In genomic region chr16:17768257-17768656, GRCh38 we compare ENCODE assay signal across 15 cellular contexts.
DNase-seq lines count a peak whose midpoint lies in the region; ATAC-seq and TF ChIP-seq lines count a peak whose summit lies in the region.
"Had no signal": no experiment of that assay in that cellular context is flagged by ENCODE, and none has a peak within 500 bp of the region (broad histone marks: within the 10 kb centered on the region; RNA-seq: fewer than 3 reads in every experiment).

No MANE protein-coding gene starts in this region.

- DNase-seq in EH (ENCODE audit: low read depth) (peak; percentile 95), RWPE2 (ENCODE audit: low spot score) (no peak), epithelial cell of prostate (ENCODE audit: low read depth, low spot score) (peak; percentile 34), WERI-Rb-1 (no peak), globus pallidus (ENCODE audit: low spot score) (no peak), NCI-H510A (lab: John Stamatoyannopoulos, UW) (no peak)
- DNase-seq in activated T-cell treated with anti-CD3 and anti-CD28 coated beads, Interleukin-2, amount 50 U/mL, for 48 hours, result no peak
- DNase-seq: BE2C; colonic mucosa; erythroblast; left lung; naive thymus-derived CD4-positive, alpha-beta T cell; NCI-H187 treated with DMSO at 0.1 percent for 48 hours; NCI-H510A treated with DMSO at 0.1 percent for 48 hours had no signal

- peaks cover 19% of the 10 kb centered on the region for H3K4me1 ChIP-seq in RWPE2 (ENCODE audit: insufficient read depth, poor library complexity, severe bottlenecking)
- H3K4me1 ChIP-seq: BE2C, colonic mucosa, left lung had no signal

- TF ChIP-seq CTCF in RWPE2 (IDR thresholded peaks at IDR 0.05; ENCODE audit: poor library complexity, severe bottlenecking), result no peak
- TF ChIP-seq CTCF in neural cell (IDR thresholded peaks at IDR 0.05; ENCODE audit: poor library complexity, severe bottlenecking), result no peak
- no peak for TF ChIP-seq CTCF in WERI-Rb-1 (IDR thresholded peaks at IDR 0.05; ENCODE audit: low read depth, low read length)

- no peak for TF ChIP-seq RAD21 in neural cell (conservative IDR thresholded peaks at IDR 0.05)

- H3K4me2 ChIP-seq in neural cell (ENCODE audit: low read length), result no peak overlapping the region

- H3K27ac ChIP-seq in RWPE2 (ENCODE audit: poor library complexity, severe bottlenecking) (peak overlapping the region; percentile 60), epithelial cell of prostate (peak overlapping the region; percentile 19), neural cell (ENCODE audit: low read length) (no peak overlapping the region), WERI-Rb-1 (no peak overlapping the region)
- H3K27ac ChIP-seq: colonic mucosa, left lung had no signal

- peak; percentile 98 for ATAC-seq in RWPE2 (ENCODE audit: low read depth)
- ATAC-seq: left lung; naive thymus-derived CD4-positive, alpha-beta T cell had no signal

- H3K36me3 ChIP-seq in RWPE2 (ENCODE audit: low read depth), result no peaks in the 10 kb centered on the region
- no peaks in the 10 kb centered on the region for H3K36me3 ChIP-seq in neural cell (ENCODE audit: insufficient read depth, low read length)
- no peaks in the 10 kb centered on the region for H3K36me3 ChIP-seq in WERI-Rb-1
- H3K36me3 ChIP-seq: BE2C, colonic mucosa, left lung had no signal

- no peaks in the 10 kb centered on the region for H3K79me2 ChIP-seq in neural cell (replicated peaks; ENCODE audit: insufficient read depth, low read length)

- TF ChIP-seq EP300 in neural cell (conservative IDR thresholded peaks at IDR 0.05; ENCODE audit: poor library complexity, severe bottlenecking), result peak; percentile 47

- H3K9me2 ChIP-seq in neural cell (ENCODE audit: insufficient read depth, low read length), result no peaks in the 10 kb centered on the region

- H2AFZ ChIP-seq in neural cell (ENCODE audit: low read depth, low read length), result no peak overlapping the region

- H3F3A ChIP-seq in neural cell (ENCODE audit: insufficient read depth, low read length, poor library complexity, severe bottlenecking), result no peaks in the 10 kb centered on the region

- no peak overlapping the region for H3K9ac ChIP-seq in neural cell (ENCODE audit: low read length)

- H3K4me3 ChIP-seq in RWPE2 (ENCODE audit: severe bottlenecking), result no peak overlapping the region
- no peak overlapping the region for H3K4me3 ChIP-seq in neural cell (ENCODE audit: low read length)
- H3K4me3 ChIP-seq in WERI-Rb-1 (ENCODE audit: low read depth, low read length), result no peak overlapping the region
- H3K4me3 ChIP-seq: colonic mucosa, left lung had no signal

- H3K27me3 ChIP-seq in RWPE2 (ENCODE audit: insufficient read depth, poor library complexity, severe bottlenecking), result no peaks in the 10 kb centered on the region
- H3K27me3 ChIP-seq in neural cell (ENCODE audit: insufficient read depth, low read depth, low read length), result no peaks in the 10 kb centered on the region
- no peaks in the 10 kb centered on the region for H3K27me3 ChIP-seq in WERI-Rb-1 (ENCODE audit: insufficient read depth, low read depth, severe bottlenecking)
- H3K27me3 ChIP-seq: BE2C, colonic mucosa, left lung had no signal

- no peaks in the 10 kb centered on the region for H3K9me3 ChIP-seq in RWPE2 (ENCODE audit: severe bottlenecking)
- H3K9me3 ChIP-seq in neural cell (ENCODE audit: low read length), result no peaks in the 10 kb centered on the region
- peaks cover 3% of the 10 kb centered on the region for H3K9me3 ChIP-seq in WERI-Rb-1 (ENCODE audit: severe bottlenecking)
- H3K9me3 ChIP-seq: BE2C, colonic mucosa, left lung had no signal

- no peaks in the 10 kb centered on the region for H4K20me1 ChIP-seq in neural cell (ENCODE audit: insufficient read depth)

TF ChIP-seq in neural cell, 6 proteins besides CTCF, POLR2A, EP300 and RAD21:
- TF ChIP-seq, protein P1, sequence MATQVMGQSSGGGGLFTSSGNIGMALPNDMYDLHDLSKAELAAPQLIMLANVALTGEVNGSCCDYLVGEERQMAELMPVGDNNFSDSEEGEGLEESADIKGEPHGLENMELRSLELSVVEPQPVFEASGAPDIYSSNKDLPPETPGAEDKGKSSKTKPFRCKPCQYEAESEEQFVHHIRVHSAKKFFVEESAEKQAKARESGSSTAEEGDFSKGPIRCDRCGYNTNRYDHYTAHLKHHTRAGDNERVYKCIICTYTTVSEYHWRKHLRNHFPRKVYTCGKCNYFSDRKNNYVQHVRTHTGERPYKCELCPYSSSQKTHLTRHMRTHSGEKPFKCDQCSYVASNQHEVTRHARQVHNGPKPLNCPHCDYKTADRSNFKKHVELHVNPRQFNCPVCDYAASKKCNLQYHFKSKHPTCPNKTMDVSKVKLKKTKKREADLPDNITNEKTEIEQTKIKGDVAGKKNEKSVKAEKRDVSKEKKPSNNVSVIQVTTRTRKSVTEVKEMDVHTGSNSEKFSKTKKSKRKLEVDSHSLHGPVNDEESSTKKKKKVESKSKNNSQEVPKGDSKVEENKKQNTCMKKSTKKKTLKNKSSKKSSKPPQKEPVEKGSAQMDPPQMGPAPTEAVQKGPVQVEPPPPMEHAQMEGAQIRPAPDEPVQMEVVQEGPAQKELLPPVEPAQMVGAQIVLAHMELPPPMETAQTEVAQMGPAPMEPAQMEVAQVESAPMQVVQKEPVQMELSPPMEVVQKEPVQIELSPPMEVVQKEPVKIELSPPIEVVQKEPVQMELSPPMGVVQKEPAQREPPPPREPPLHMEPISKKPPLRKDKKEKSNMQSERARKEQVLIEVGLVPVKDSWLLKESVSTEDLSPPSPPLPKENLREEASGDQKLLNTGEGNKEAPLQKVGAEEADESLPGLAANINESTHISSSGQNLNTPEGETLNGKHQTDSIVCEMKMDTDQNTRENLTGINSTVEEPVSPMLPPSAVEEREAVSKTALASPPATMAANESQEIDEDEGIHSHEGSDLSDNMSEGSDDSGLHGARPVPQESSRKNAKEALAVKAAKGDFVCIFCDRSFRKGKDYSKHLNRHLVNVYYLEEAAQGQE (IDR thresholded peaks at IDR 0.05; ENCODE audit: borderline replicate concordance), result peak; percentile 33
- TF ChIP-seq SMC3 (conservative IDR thresholded peaks at IDR 0.05; ENCODE audit: poor library complexity), result no peak

Comparison
In these comparisons a context has a peak if more than half of its experiments do, and no peak if none do; other contexts are left out.
1. DNase-seq: peak in EH (single experiment) and epithelial cell of prostate (single experiment); none in RWPE2 (single experiment), WERI-Rb-1 (single experiment), globus pallidus (single experiment), activated T-cell treated with anti-CD3 and anti-CD28 coated beads, Interleukin-2, amount 50 U/mL, for 48 hours (0 of 2) and NCI-H510A (single experiment).
2. H3K27ac ChIP-seq: peak in RWPE2 (single experiment) and epithelial cell of prostate (single experiment); none in neural cell (single experiment) and WERI-Rb-1 (single experiment).